7 cellular contexts compared by ENCODE assay signal in genomic region chr5:87400305-87400899, GRCh38. TPM values are rescaled to one million over a fixed set of nuclear protein-coding genes. Genes with fewer than 3 reads are reported as not detected.
A peak's percentile ranks its signal among the peaks of the same experiment; 100 is the strongest.
DNase-seq lines count a peak whose midpoint lies in the region; ATAC-seq and TF ChIP-seq lines count a peak whose summit lies in the region.

No MANE protein-coding gene starts in this region.

- no peak overlapping the region for H3K4me3 ChIP-seq in fibroblast of the aortic adventitia (ENCODE audit: low read depth, low read length)

- intact Hi-C loops in sciatic nerve (cut with DNase I): no loop called here

- DNase-seq in ELR (ENCODE audit: low read depth): peak; percentile 77
- DNase-seq in HT1080 (ENCODE audit: low read depth): peak; percentile 56
- DNase-seq in SKM-1 (lab: John Stamatoyannopoulos, UW; ENCODE audit: unreplicated experiment): peak; percentile 20
- peak; percentile 60 for DNase-seq in fibroblast of the aortic adventitia (ENCODE audit: low read depth)
- no peak for DNase-seq in sciatic nerve (ENCODE audit: low spot score)
- DNase-seq in T-helper 9 cell: no peak

- ATAC-seq in GM21423 (IDR thresholded peaks at IDR 0.05; ENCODE audit: unreplicated experiment) (peak; percentile 64), sciatic nerve (peak; percentile 60)

- peak; percentile 59 for TF ChIP-seq CTCF in fibroblast of the aortic adventitia (IDR thresholded peaks at IDR 0.05; ENCODE audit: insufficient read depth, low read length)

RNA-seq across cellular contexts. Expression of gene CCNH, which starts 12.3 kb away (rescaled TPM):
- total RNA-seq in HT1080 (2014; rRNA removed; shearing (Covaris generic)): 87.0 and 96.5 TPM in 2 replicates
- 73.2 and 75.2 TPM in 2 replicates for polyA plus RNA-seq in HT1080 (2015; cell fraction: cytosol; rRNA removed)
- 83.6 and 94.0 TPM in 2 replicates for polyA plus RNA-seq in HT1080 (2015; cell fraction: nucleus; rRNA removed)
- total RNA-seq in fibroblast of the aortic adventitia (ENCODE audit: low replicate concordance) (67.4 and 84.6 TPM in 2 replicates), sciatic nerve (86.4 TPM)

Comparison
In these comparisons a context has a peak if more than half of its experiments do, and no peak if none do; other contexts are left out.
1. DNase-seq: peak in ELR (single experiment), HT1080 (single experiment), SKM-1 (single experiment) and fibroblast of the aortic adventitia (single experiment); none in sciatic nerve (single experiment) and T-helper 9 cell (single experiment).